ENCODE assay signal across 16 cellular contexts in genomic region chr14:21044106-21044618, GRCh38. TPM values are rescaled to one million over a fixed set of nuclear protein-coding genes. Genes with fewer than 3 reads are reported as not detected.
DNase-seq lines count a peak whose midpoint lies in the region; ATAC-seq and TF ChIP-seq lines count a peak whose summit lies in the region.
"Had no signal": no experiment of that assay in that cellular context is flagged by ENCODE, and none has a peak within 500 bp of the region (broad histone marks: within the 10 kb centered on the region; RNA-seq: fewer than 3 reads in every experiment).

No MANE protein-coding gene starts in this region.

- ATAC-seq in right lobe of liver = peak; percentile 60 to 71 (median 69)
- ATAC-seq: activated naive CD4-positive, alpha-beta T cell treated with anti-CD3 and anti-CD28 coated beads, Interleukin-2, amount 50 U/mL, for 72 hours; sciatic nerve had no signal

- H3K9ac ChIP-seq in MM.1S (ENCODE audit: low read length) = no peak overlapping the region

- no peaks in the 10 kb centered on the region for H3K9me2 ChIP-seq in MM.1S (replicated peaks; ENCODE audit: insufficient read depth, low read length)

- H3K4me3 ChIP-seq in BE2C (ENCODE audit: low read depth, low read length) (no peak overlapping the region), right lobe of liver (no peak overlapping the region), MM.1S (ENCODE audit: low read length) (no peak overlapping the region), dorsolateral prefrontal cortex (no peak overlapping the region)

- peak; percentile 93 for DNase-seq in BE2C
- peak; percentile 32 for DNase-seq in LoVo (ENCODE audit: low spot score)
- DNase-seq in right lobe of liver = peak in 1 of 3 donors; percentile 38
- no peak for DNase-seq in MV-4-11 (lab: John Stamatoyannopoulos, UW)
- no peak for DNase-seq in retina
- DNase-seq in MM.1S = no peak
- DNase-seq in dorsolateral prefrontal cortex = no peak
- DNase-seq: activated CD4-positive, alpha-beta T cell treated with anti-CD3 and anti-CD28 coated beads, Interleukin-2, amount 10 ng/mL, durations not matched to agents 24 days and 14 days; C1 segment of cervical spinal cord; NCI-H1930 had no signal

- intact Hi-C loops in right lobe of liver (cut with DNase I) (no loop called here), dorsolateral prefrontal cortex (cut with DNase I) (no loop called here)

- H3K4me1 ChIP-seq in BE2C (peaks cover 32% of the 10 kb centered on the region), right lobe of liver (peaks cover under 1 to 93% (median 32%) of the 10 kb centered on the region in 4 donors), MM.1S (ENCODE audit: low read length) (no peaks in the 10 kb centered on the region)

- no peaks in the 10 kb centered on the region for H3K36me3 ChIP-seq in BE2C
- H3K36me3 ChIP-seq in right lobe of liver = no peaks in the 10 kb centered on the region
- no peaks in the 10 kb centered on the region for H3K36me3 ChIP-seq in MM.1S (replicated peaks; ENCODE audit: insufficient read depth, low read length)

- H3F3A ChIP-seq in MM.1S (ENCODE audit: insufficient read depth, low read length) = no peaks in the 10 kb centered on the region

- H4K20me1 ChIP-seq in MM.1S (ENCODE audit: insufficient read depth, low read length) = no peaks in the 10 kb centered on the region

- 9% methylated on average over 5 of the region's 5 CpGs for whole genome bisulfite sequencing in right lobe of liver (ENCODE audit: insufficient coverage, low coverage, low lambda C conversion rate, missing lambda C conversion rate)

- H3K27ac ChIP-seq in VCaP (peak overlapping the region; percentile 13; the same call in 1 of the 2 replicates), right lobe of liver (peak overlapping the region; percentile 41 to 78 (median 57)), MM.1S (ENCODE audit: low read length) (no peak overlapping the region), dorsolateral prefrontal cortex (peak overlapping the region in 19 of 59 donors; percentile 60 to 96 (median 88))
- H3K27ac ChIP-seq: RWPE1 had no signal

- no peaks in the 10 kb centered on the region for H3K9me3 ChIP-seq in BE2C
- H3K9me3 ChIP-seq in right lobe of liver = no peaks in the 10 kb centered on the region
- no peaks in the 10 kb centered on the region for H3K9me3 ChIP-seq in MM.1S (replicated peaks; ENCODE audit: insufficient read depth, low read length)

- no peak overlapping the region for H3K4me2 ChIP-seq in MM.1S (ENCODE audit: low read depth, low read length)

- TF ChIP-seq CTCF in BE2C (IDR thresholded peaks at IDR 0.05; ENCODE audit: low read depth, low read length) (no peak), VCaP (conservative IDR thresholded peaks at IDR 0.05) (no peak), right lobe of liver (IDR thresholded peaks at IDR 0.05) (no peak), MM.1S (IDR thresholded peaks at IDR 0.05; ENCODE audit: low read length) (no peak), dorsolateral prefrontal cortex (IDR thresholded peaks at IDR 0.05 in 54 of 56, conservative IDR thresholded peaks at IDR 0.05 in 2 of 56; ENCODE audit: low read depth in 1 of 56, partially characterized antibody in 56 of 56) (no peak)

- H2AFZ ChIP-seq in MM.1S (ENCODE audit: low read length) = no peak overlapping the region

- no peak for TF ChIP-seq POLR2A in right lobe of liver (IDR thresholded peaks at IDR 0.05)

- H3K27me3 ChIP-seq in BE2C (no peaks in the 10 kb centered on the region), right lobe of liver (no peaks in the 10 kb centered on the region), MM.1S (replicated peaks; ENCODE audit: insufficient read depth, low read length) (no peaks in the 10 kb centered on the region), dorsolateral prefrontal cortex (peaks cover 0 to 6% (median 0%) of the 10 kb centered on the region in 45 donors)

- no peaks in the 10 kb centered on the region for H3K79me2 ChIP-seq in MM.1S (ENCODE audit: low read length)

RNA-seq across cellular contexts. Expression of gene RNASE7, which starts 2.0 kb away (rescaled TPM):
- polyA plus RNA-seq in BE2C (2012; ENCODE audit: insufficient read depth, insufficient read length, low read depth) = not detected
- total RNA-seq in right lobe of liver (under 1 TPM in 3 of 6 experiments, not detected in 3; 0.18 to 0.31 (median 0.22) TPM), dorsolateral prefrontal cortex (under 1 TPM in 2 of 120 experiments, not detected in 118; 0.53 to 0.96 TPM)
- total RNA-seq: activated CD4-positive, alpha-beta T cell treated with anti-CD3 and anti-CD28 coated beads, Interleukin-2, amount 10 ng/mL, durations not matched to agents 24 days and 14 days; activated naive CD4-positive, alpha-beta T cell treated with anti-CD3 and anti-CD28 coated beads, Interleukin-2, amount 50 U/mL, for 72 hours; glomerular endothelial cell; sciatic nerve had no signal

RNA-seq across cellular contexts. Expression of gene RNASE13, which starts 9.6 kb away (rescaled TPM):
- polyA plus RNA-seq in BE2C (2012; ENCODE audit: insufficient read depth, insufficient read length, low read depth) = not detected
- not detected for total RNA-seq in right lobe of liver
- total RNA-seq in dorsolateral prefrontal cortex = under 1 TPM in 1 of 120 experiments, not detected in 119; 0.35 TPM
- total RNA-seq: activated CD4-positive, alpha-beta T cell treated with anti-CD3 and anti-CD28 coated beads, Interleukin-2, amount 10 ng/mL, durations not matched to agents 24 days and 14 days; activated naive CD4-positive, alpha-beta T cell treated with anti-CD3 and anti-CD28 coated beads, Interleukin-2, amount 50 U/mL, for 72 hours; glomerular endothelial cell; mesothelial cell of epicardium; sciatic nerve had no signal

RNA-seq across cellular contexts. Expression of gene RNASE8, which starts 13.5 kb away (rescaled TPM):
- not detected for polyA plus RNA-seq in BE2C (2012; ENCODE audit: insufficient read depth, insufficient read length, low read depth)
- total RNA-seq in right lobe of liver (not detected), dorsolateral prefrontal cortex (not detected)
- total RNA-seq: activated CD4-positive, alpha-beta T cell treated with anti-CD3 and anti-CD28 coated beads, Interleukin-2, amount 10 ng/mL, durations not matched to agents 24 days and 14 days; activated naive CD4-positive, alpha-beta T cell treated with anti-CD3 and anti-CD28 coated beads, Interleukin-2, amount 50 U/mL, for 72 hours; glomerular endothelial cell; mesothelial cell of epicardium; sciatic nerve had no signal

RNA-seq across cellular contexts. Expression of gene TPPP2, which starts 14.1 kb away (rescaled TPM):
- not detected for polyA plus RNA-seq in BE2C (2012; ENCODE audit: insufficient read depth, insufficient read length, low read depth)
- 1 to 10 TPM in 3 of 6 experiments, under 1 TPM in 3; 0.24 to 3.4 (median 1.6) TPM for total RNA-seq in right lobe of liver
- 1 to 10 TPM in 10 of 120 experiments, under 1 TPM in 18, not detected in 92; 0.29 to 2.2 (median 0.78) TPM for total RNA-seq in dorsolateral prefrontal cortex
- total RNA-seq: activated CD4-positive, alpha-beta T cell treated with anti-CD3 and anti-CD28 coated beads, Interleukin-2, amount 10 ng/mL, durations not matched to agents 24 days and 14 days; activated naive CD4-positive, alpha-beta T cell treated with anti-CD3 and anti-CD28 coated beads, Interleukin-2, amount 50 U/mL, for 72 hours; glomerular endothelial cell; mesothelial cell of epicardium had no signal

RNA-seq across cellular contexts. Expression of gene NDRG2, which starts 19.3 kb away (rescaled TPM):
- polyA plus RNA-seq in BE2C (2012; ENCODE audit: insufficient read depth, insufficient read length, low read depth) = 71.7 TPM
- total RNA-seq in right lobe of liver (100 to 1,000 TPM in 5 of 6 experiments, 10 to 100 TPM in 1; 92.2 to 255 (median 192) TPM), dorsolateral prefrontal cortex (1,000 to 10,000 TPM in 53 of 120 experiments, 100 to 1,000 TPM in 67; 513 to 2,446 (median 961) TPM)

Comparison
In these comparisons a context has a peak if more than half of its experiments do, and no peak if none do; other contexts are left out.
1. DNase-seq: peak in BE2C (single experiment) and LoVo (single experiment); none in MV-4-11 (single experiment), retina (single experiment), MM.1S (single experiment) and dorsolateral prefrontal cortex (0 of 10).